Comparison of ENCODE assay signal across 9 cellular contexts in the genomic region with DNA sequence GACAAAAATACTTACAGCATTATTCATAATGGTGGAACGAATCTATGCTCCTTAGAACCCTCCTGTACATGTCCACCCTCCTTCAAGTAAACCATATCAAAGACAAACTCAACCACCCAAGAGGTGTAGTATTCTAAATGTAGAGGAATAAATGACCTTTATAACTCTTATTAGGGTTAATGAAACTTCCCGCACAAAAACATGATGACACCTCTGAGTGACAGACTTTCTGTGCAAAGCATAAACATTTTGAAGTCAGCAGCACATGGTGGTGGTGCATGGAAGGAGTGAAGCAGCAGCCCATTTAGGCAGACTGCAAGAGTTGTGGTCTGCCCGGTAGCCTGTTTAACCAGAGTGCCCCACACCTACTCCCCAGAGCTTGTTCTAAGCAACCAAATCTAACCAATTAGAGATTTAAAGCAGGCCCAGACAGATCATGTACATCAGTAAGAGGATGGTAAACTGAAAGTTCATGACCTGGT. TPM values are rescaled to one million over a fixed set of nuclear protein-coding genes. Genes with fewer than 3 reads are reported as not detected.
A peak's percentile ranks its signal among the peaks of the same experiment; 100 is the strongest.
DNase-seq lines count a peak whose midpoint lies in the region; ATAC-seq lines count a peak whose summit lies in the region.
"Had no signal": no experiment of that assay in that cellular context is flagged by ENCODE, and none has a peak within 500 bp of the region (broad histone marks: within the 10 kb centered on the region; RNA-seq: fewer than 3 reads in every experiment).

No MANE protein-coding gene starts in this region.

- no peaks in the 10 kb centered on the region for H3K27me3 ChIP-seq in CD8-positive, alpha-beta memory T cell (ENCODE audit: insufficient read depth, low read length, poor library complexity, severe bottlenecking)
- H3K27me3 ChIP-seq in neuron (ENCODE audit: insufficient read depth, low read length), result no peaks in the 10 kb centered on the region

- H3K4me1 ChIP-seq in CD8-positive, alpha-beta memory T cell (ENCODE audit: insufficient read depth, low read length), result peaks cover 20% of the 10 kb centered on the region
- H3K4me1 ChIP-seq in neuron (ENCODE audit: insufficient read depth, low read length), result peaks cover 10% of the 10 kb centered on the region

- ATAC-seq in central memory CD8-positive, alpha-beta T cell (replicated peaks; ENCODE audit: extremely low read depth, poor library complexity, severe bottlenecking), result peak; percentile 21
- ATAC-seq in HG03175 (IDR thresholded peaks at IDR 0.05; ENCODE audit: unreplicated experiment), result no peak

- peaks cover 9% of the 10 kb centered on the region for H3K36me3 ChIP-seq in CD8-positive, alpha-beta memory T cell (ENCODE audit: insufficient read depth, low read length)
- H3K36me3 ChIP-seq in KOPT-K1 (ENCODE audit: insufficient read depth, low read length) (peaks cover 11% of the 10 kb centered on the region), neuron (ENCODE audit: insufficient read depth, low read length) (peaks cover 6% of the 10 kb centered on the region)

- CTCF ChIA-PET in CD8-positive, alpha-beta memory T cell (lab: Charles Lee), result interaction anchor here (0.8 to 2.1 kb wide), 11 partner anchors 10 to 462 kb away, joined by 3 to 11 read pairs (median 5); a partner anchor contains a TSS

- peaks cover 0 to 23% (median 8%) of the 10 kb centered on the region in 3 donors for H3K36me3 Mint-ChIP-seq in CD8-positive, alpha-beta memory T cell
- H3K36me3 Mint-ChIP-seq in central memory CD8-positive, alpha-beta T cell (ENCODE audit: insufficient read depth), result peaks cover 23% of the 10 kb centered on the region

- H3K9me3 ChIP-seq in CD8-positive, alpha-beta memory T cell (ENCODE audit: low read length), result no peaks in the 10 kb centered on the region
- H3K9me3 ChIP-seq in KOPT-K1 (ENCODE audit: insufficient read depth, low read length, poor library complexity, severe bottlenecking) (no peaks in the 10 kb centered on the region), neuron (ENCODE audit: low read length) (no peaks in the 10 kb centered on the region)

- peak overlapping the region; percentile 91 to 99 (median 98) for H3K27ac Mint-ChIP-seq in CD8-positive, alpha-beta memory T cell
- H3K27ac Mint-ChIP-seq in central memory CD8-positive, alpha-beta T cell (ENCODE audit: low read depth), result peak overlapping the region; percentile 97

- H3K4me1 Mint-ChIP-seq in CD8-positive, alpha-beta memory T cell, result peaks cover 31 to 46% (median 38%) of the 10 kb centered on the region in 3 donors
- peaks cover 30% of the 10 kb centered on the region for H3K4me1 Mint-ChIP-seq in central memory CD8-positive, alpha-beta T cell

- H3K9me3 Mint-ChIP-seq in CD8-positive, alpha-beta memory T cell, result no peaks in the 10 kb centered on the region
- no peaks in the 10 kb centered on the region for H3K9me3 Mint-ChIP-seq in central memory CD8-positive, alpha-beta T cell

- POLR2A ChIA-PET in CD8-positive, alpha-beta memory T cell (lab: Charles Lee), result interaction anchor here (0.6 to 1.9 kb wide), 5 partner anchors 13 to 338 kb away, joined by 3 to 17 read pairs (median 13); a partner anchor contains a TSS

- peak overlapping the region; percentile 95 to 99 (median 98) for H3K4me3 Mint-ChIP-seq in CD8-positive, alpha-beta memory T cell
- H3K4me3 Mint-ChIP-seq in central memory CD8-positive, alpha-beta T cell, result peak overlapping the region; percentile 95

- peaks cover under 1 to 2% of the 10 kb centered on the region in 2 donors for H3K27me3 Mint-ChIP-seq in CD8-positive, alpha-beta memory T cell
- H3K27me3 Mint-ChIP-seq in central memory CD8-positive, alpha-beta T cell, result peaks cover under 1% of the 10 kb centered on the region

- in situ Hi-C loops in KBM-7 (cut with MboI; ENCODE audit: low pct_unique_long_range_greater_than_20kb, low sequenced_read_pairs), result no loop called here

- H3K27ac ChIP-seq in CD8-positive, alpha-beta memory T cell (ENCODE audit: low read depth, low read length), result peak overlapping the region; percentile 88
- H3K27ac ChIP-seq in KOPT-K1 (ENCODE audit: low read depth, low read length, poor library complexity, severe bottlenecking), result peak overlapping the region; percentile 74

- peak in 1 of 5 donors; percentile 49 for DNase-seq in CD8-positive, alpha-beta memory T cell
- no peak for DNase-seq in central memory CD8-positive, alpha-beta T cell (ENCODE audit: low spot score in 2 of 2)
- no peak for DNase-seq in NCI-H1048 (lab: John Stamatoyannopoulos, UW)
- no peak for DNase-seq in KBM-7
- DNase-seq in SHP77 (lab: John Stamatoyannopoulos, UW), result no peak

- H2AFZ ChIP-seq in neuron (ENCODE audit: low read depth, low read length), result peak overlapping the region; percentile 78

- peak overlapping the region; percentile 96 for H3K4me3 ChIP-seq in CD8-positive, alpha-beta memory T cell (ENCODE audit: low read length)
- peak overlapping the region; percentile 88 for H3K4me3 ChIP-seq in neuron (ENCODE audit: low read length)

RNA-seq across cellular contexts. Expression of a gene that starts 0.6 kb away (rescaled TPM):
- total RNA-seq in CD8-positive, alpha-beta memory T cell, result 10 to 100 TPM; 32.5 to 38.1 TPM
- polyA plus RNA-seq in CD8-positive, alpha-beta memory T cell, result 81.8 TPM

RNA-seq across cellular contexts. Expression of a gene that starts 25.5 kb away (rescaled TPM):
- under 1 TPM; 0.72 to 0.97 TPM for total RNA-seq in CD8-positive, alpha-beta memory T cell
- polyA plus RNA-seq in CD8-positive, alpha-beta memory T cell, result 0.91 TPM

RNA-seq across cellular contexts. Expression of a gene that starts 38.8 kb away (rescaled TPM):
- 10 to 100 TPM; 39.9 to 40.2 TPM for total RNA-seq in CD8-positive, alpha-beta memory T cell
- 5.4 TPM for polyA plus RNA-seq in CD8-positive, alpha-beta memory T cell

RNA-seq across cellular contexts. Expression of a gene that starts 45.2 kb away (rescaled TPM):
- not detected for total RNA-seq in CD8-positive, alpha-beta memory T cell
- not detected for polyA plus RNA-seq in CD8-positive, alpha-beta memory T cell
- total RNA-seq: HT1080 had no signal

RNA-seq across cellular contexts. Expression of a gene that starts 52.1 kb away (rescaled TPM):
- 10 to 100 TPM; 57.3 to 58.8 TPM for total RNA-seq in CD8-positive, alpha-beta memory T cell
- 13.4 TPM for polyA plus RNA-seq in CD8-positive, alpha-beta memory T cell
